ENCODE assay signal across 9 cellular contexts in genomic region chr17:30433514-30433913, GRCh38. TPM values are rescaled to one million over a fixed set of nuclear protein-coding genes. Genes with fewer than 3 reads are reported as not detected.
A peak's percentile ranks its signal among the peaks of the same experiment; 100 is the strongest.
DNase-seq lines count a peak whose midpoint lies in the region; ATAC-seq and TF ChIP-seq lines count a peak whose summit lies in the region.
"Had no signal": no experiment of that assay in that cellular context is flagged by ENCODE, and none has a peak within 500 bp of the region (broad histone marks: within the 10 kb centered on the region; RNA-seq: fewer than 3 reads in every experiment).

No MANE protein-coding gene starts in this region.

- H3K4me1 ChIP-seq in mesenchymal stem cell (ENCODE audit: control insufficient read depth, insufficient read depth, low read depth, low read length) (no peaks in the 10 kb centered on the region), Karpas-422 (ENCODE audit: low read length) (no peaks in the 10 kb centered on the region)

- TF ChIP-seq CTCF in NB4 (IDR thresholded peaks at IDR 0.05; ENCODE audit: low read depth, low read length): no peak

- no peaks in the 10 kb centered on the region for H3K79me2 ChIP-seq in Karpas-422 (ENCODE audit: low read length)

- H4K91ac ChIP-seq in mesenchymal stem cell (ENCODE audit: low read length): no peak overlapping the region

- H3K23ac ChIP-seq in mesenchymal stem cell (ENCODE audit: low read length in 2 of 2): no peak overlapping the region

- H3K18ac ChIP-seq in mesenchymal stem cell (ENCODE audit: low read depth in 1 of 2, low read length in 2 of 2): no peak overlapping the region

- H3K36me3 ChIP-seq in mesenchymal stem cell (ENCODE audit: control insufficient read depth in 1 of 2, insufficient read depth in 2 of 2, low read depth in 1 of 2, low read length in 2 of 2): peaks cover 3 to 48% of the 10 kb centered on the region in 2 experiments
- H3K36me3 ChIP-seq in Karpas-422 (ENCODE audit: insufficient read depth, low read length): no peaks in the 10 kb centered on the region

- no peaks in the 10 kb centered on the region for H4K20me1 ChIP-seq in Karpas-422 (ENCODE audit: insufficient read depth, low read depth, low read length)

- 25% methylated on average over 1 of the region's 1 CpG for WGBS in mesenchymal stem cell

- DNase-seq in DMS 273 (lab: John Stamatoyannopoulos, UW; ENCODE audit: unreplicated experiment) (peak; percentile 57), NB4 (ENCODE audit: low read depth) (peak; percentile 20), amniotic epithelial cell (ENCODE audit: low read depth) (peak; percentile 90), mesenchymal stem cell (peak; percentile 94), Karpas-422 (no peak), superior temporal gyrus (ENCODE audit: extremely low spot score) (no peak)
- no peak for DNase-seq in activated CD4-positive, alpha-beta T cell treated with anti-CD3 and anti-CD28 coated beads for 48 hours
- DNase-seq: activated T-cell treated with anti-CD3 and anti-CD28 coated beads, Interleukin-2, amount 50 U/mL, for 24 hours had no signal

- H3K9me3 ChIP-seq in mesenchymal stem cell (ENCODE audit: control insufficient read depth, low read length) (peaks cover 9% of the 10 kb centered on the region), Karpas-422 (ENCODE audit: low read length) (no peaks in the 10 kb centered on the region)

- no peak overlapping the region for H2BK15ac ChIP-seq in mesenchymal stem cell (ENCODE audit: low read depth, poor library complexity, severe bottlenecking)

- H3K4me2 ChIP-seq in mesenchymal stem cell (ENCODE audit: low read length, poor library complexity, severe bottlenecking) (no peak overlapping the region), Karpas-422 (ENCODE audit: low read depth, low read length, poor library complexity, severe bottlenecking) (no peak overlapping the region)

- no peak for ATAC-seq in GM21717 (IDR thresholded peaks at IDR 0.05; ENCODE audit: unreplicated experiment)

- H3K27me3 ChIP-seq in mesenchymal stem cell (ENCODE audit: control insufficient read depth in 1 of 2, insufficient read depth in 1 of 2, low read length in 2 of 2) (no peaks in the 10 kb centered on the region), Karpas-422 (ENCODE audit: low read length) (no peaks in the 10 kb centered on the region)

- no peak overlapping the region for H2AFZ ChIP-seq in mesenchymal stem cell (ENCODE audit: low read depth, low read length)
- H2AFZ ChIP-seq in Karpas-422 (ENCODE audit: low read length): no peak overlapping the region

- no peak overlapping the region for H3K4ac ChIP-seq in mesenchymal stem cell (ENCODE audit: low read depth in 1 of 2, low read length in 2 of 2)

- no peak overlapping the region for H2AK5ac ChIP-seq in mesenchymal stem cell (ENCODE audit: low read length, severe bottlenecking)

- H3K27ac ChIP-seq in mesenchymal stem cell (ENCODE audit: low read length, poor library complexity, severe bottlenecking) (no peak overlapping the region), Karpas-422 (ENCODE audit: low read length) (no peak overlapping the region)

- H2BK12ac ChIP-seq in mesenchymal stem cell (ENCODE audit: low read length in 2 of 2): no peak overlapping the region

- no peak overlapping the region for H3K14ac ChIP-seq in mesenchymal stem cell (ENCODE audit: low read length in 2 of 2)

- no peak overlapping the region for H2BK120ac ChIP-seq in mesenchymal stem cell (ENCODE audit: low read depth, low read length)

- no peak for TF ChIP-seq POLR2A in NB4 (IDR thresholded peaks at IDR 0.05; ENCODE audit: extremely low read depth, insufficient read length)

- H3K9me2 ChIP-seq in Karpas-422 (replicated peaks; ENCODE audit: insufficient read depth, low read length): no peaks in the 10 kb centered on the region

- H3K79me1 ChIP-seq in mesenchymal stem cell (replicated peaks; ENCODE audit: low read length, poor library complexity, severe bottlenecking): no peaks in the 10 kb centered on the region

- H4K8ac ChIP-seq in mesenchymal stem cell (ENCODE audit: low read length): no peak overlapping the region

- H2BK5ac ChIP-seq in mesenchymal stem cell (ENCODE audit: low read depth, low read length, poor library complexity, severe bottlenecking): no peak overlapping the region

- H3K4me3 ChIP-seq in NB4 (ENCODE audit: low read depth, low read length): no peak overlapping the region
- no peak overlapping the region for H3K4me3 ChIP-seq in mesenchymal stem cell (ENCODE audit: insufficient read depth in 1 of 2, low read depth in 1 of 2, low read length in 2 of 2)
- H3K4me3 ChIP-seq in Karpas-422 (ENCODE audit: low read length): no peak overlapping the region

- H3K9ac ChIP-seq in mesenchymal stem cell (ENCODE audit: low read length) (no peak overlapping the region), Karpas-422 (ENCODE audit: low read length) (no peak overlapping the region)

RNA-seq across cellular contexts. Expression of gene GOSR1, which starts 43.7 kb away (rescaled TPM):
- polyA plus RNA-seq in mesenchymal stem cell (2013, experiment 1 of 2): 28.0 TPM
- polyA plus RNA-seq in mesenchymal stem cell (2013, experiment 2 of 2): 26.8 TPM
- 18.6 and 31.5 TPM in 2 replicates for total RNA-seq in Karpas-422 (2014; rRNA removed; shearing (Covaris generic); ENCODE audit: low replicate concordance)

RNA-seq across cellular contexts. Expression of gene CPD, which starts 54.8 kb away (rescaled TPM):
- polyA plus RNA-seq in mesenchymal stem cell (2013, experiment 1 of 2): 39.2 TPM
- 40.2 TPM for polyA plus RNA-seq in mesenchymal stem cell (2013, experiment 2 of 2)
- total RNA-seq in Karpas-422 (2014; rRNA removed; shearing (Covaris generic); ENCODE audit: low replicate concordance): 18.4 and 19.2 TPM in 2 replicates

Comparison
In these comparisons a context has a peak if more than half of its experiments do, and no peak if none do; other contexts are left out.
1. DNase-seq: peak in DMS 273 (single experiment), NB4 (single experiment), amniotic epithelial cell (single experiment) and mesenchymal stem cell (single experiment); none in Karpas-422 (single experiment), superior temporal gyrus (single experiment) and activated CD4-positive, alpha-beta T cell treated with anti-CD3 and anti-CD28 coated beads for 48 hours (single experiment).